ENCODE assay signal across 9 cellular contexts in genomic region chr7:157691521-157692155, GRCh38.
DNase-seq lines count a peak whose midpoint lies in the region; ATAC-seq lines count a peak whose summit lies in the region.
"Had no signal": no experiment of that assay in that cellular context is flagged by ENCODE, and none has a peak within 500 bp of the region (broad histone marks: within the 10 kb centered on the region; RNA-seq: fewer than 3 reads in every experiment).

No MANE protein-coding gene starts in this region.

- peaks cover 17% of the 10 kb centered on the region for H3K4me1 ChIP-seq in iPS-18a (ENCODE audit: control insufficient read depth, low read depth, low read length)

- no peak for ATAC-seq in GM21367 (IDR thresholded peaks at IDR 0.05; ENCODE audit: unreplicated experiment)

- H3K27ac ChIP-seq in iPS-18a (ENCODE audit: low read length), result no peak overlapping the region

- H3K36me3 ChIP-seq in iPS-18a (ENCODE audit: control insufficient read depth, low read depth, low read length), result no peaks in the 10 kb centered on the region

- no peak overlapping the region for H3K9ac ChIP-seq in iPS-18a (ENCODE audit: low read length)

- peak; percentile 37 for DNase-seq in NCI-H2171 treated with DMSO at 0.1 percent for 48 hours (lab: John Stamatoyannopoulos, UW)
- no peak for DNase-seq in NCI-H2171 (lab: John Stamatoyannopoulos, UW)
- peak; percentile 4 for DNase-seq in activated CD8-positive, alpha-beta memory T cell treated with anti-CD3 and anti-CD28 coated beads, Interleukin-2, amount 50 U/mL, for 4 hours
- DNase-seq in stimulated activated CD8-positive, alpha-beta memory T cell treated with anti-CD3 and anti-CD28 coated beads, Interleukin-4, amount 100 ng/mL, for 48 hours, result peak; percentile 24
- DNase-seq in anterior cingulate cortex (lab: John Stamatoyannopoulos, UW), result no peak
- DNase-seq in NCI-H2196 treated with DMSO at 0.1 percent for 48 hours (lab: John Stamatoyannopoulos, UW; ENCODE audit: unreplicated experiment), result no peak
- DNase-seq: stimulated activated CD4-positive, alpha-beta T cell treated with anti-CD3 and anti-CD28 coated beads, Interleukin-15, amount 100 ng/mL, for 24 hours had no signal

- peaks cover 3% of the 10 kb centered on the region for H3K9me3 ChIP-seq in iPS-18a (ENCODE audit: control insufficient read depth, low read depth, low read length)

- peak overlapping the region; percentile 56 for H3K4me3 ChIP-seq in iPS-18a (ENCODE audit: low read length)

- H3K27me3 ChIP-seq in iPS-18a (ENCODE audit: control insufficient read depth, insufficient read depth, low read length), result peaks cover 90% of the 10 kb centered on the region

Comparison
In these comparisons a context has a peak if more than half of its experiments do, and no peak if none do; other contexts are left out.
1. DNase-seq: peak in NCI-H2171 treated with DMSO at 0.1 percent for 48 hours (single experiment), activated CD8-positive, alpha-beta memory T cell treated with anti-CD3 and anti-CD28 coated beads, Interleukin-2, amount 50 U/mL, for 4 hours (single experiment) and stimulated activated CD8-positive, alpha-beta memory T cell treated with anti-CD3 and anti-CD28 coated beads, Interleukin-4, amount 100 ng/mL, for 48 hours (single experiment); none in NCI-H2171 (single experiment), anterior cingulate cortex (0 of 58) and NCI-H2196 treated with DMSO at 0.1 percent for 48 hours (single experiment).